In genomic region chr2:135951071-135951583, GRCh38 we compare ENCODE assay signal across 1 cellular context.
TF ChIP-seq lines count a peak whose summit lies in the region.

No MANE protein-coding gene starts in this region.

TF ChIP-seq in GM12878, 131 proteins besides CTCF, POLR2A, EP300 and RAD21:
- TF ChIP-seq NR2F1 (conservative IDR thresholded peaks at IDR 0.05) (no peak), ATF2 (IDR thresholded peaks at IDR 0.05; ENCODE audit: low read length) (no peak), MTA2 (IDR thresholded peaks at IDR 0.05; ENCODE audit: low read depth) (no peak), YBX1 (IDR thresholded peaks at IDR 0.05) (no peak), YY1 (IDR thresholded peaks at IDR 0.05; ENCODE audit: low read depth, low read length) (no peak), SMC3 (IDR thresholded peaks at IDR 0.05; ENCODE audit: borderline replicate concordance, low read length) (no peak)
